In the genomic region with DNA sequence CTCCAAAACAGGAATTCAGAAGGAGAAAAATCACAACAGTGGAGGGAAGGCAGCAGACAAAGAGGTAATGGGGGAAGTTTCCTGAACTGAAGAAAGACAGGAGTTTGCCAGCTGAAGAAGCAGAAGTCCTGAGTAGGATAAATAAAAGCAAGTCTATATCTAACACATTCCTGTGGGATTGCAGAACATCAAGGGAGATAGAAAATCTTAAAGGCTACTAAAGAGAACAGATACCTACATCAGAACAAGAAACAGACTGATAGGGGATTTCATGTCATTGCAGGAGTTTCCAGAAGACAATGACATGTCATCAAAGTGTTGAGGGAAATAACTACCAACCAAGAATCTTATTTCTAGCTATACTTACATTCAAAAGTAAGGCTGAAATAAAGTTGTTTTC, we compare ENCODE assay signal across 27 cellular contexts. TPM values are rescaled to one million over a fixed set of nuclear protein-coding genes. Genes with fewer than 3 reads are reported as not detected.
DNase-seq lines count a peak whose midpoint lies in the region; ATAC-seq, FAIRE-seq and TF ChIP-seq lines count a peak whose summit lies in the region.
"Had no signal": no experiment of that assay in that cellular context is flagged by ENCODE, and none has a peak within 500 bp of the region (broad histone marks: within the 10 kb centered on the region; RNA-seq: fewer than 3 reads in every experiment).

No MANE protein-coding gene starts in this region.

- H3K23ac ChIP-seq in IMR-90 (ENCODE audit: low read depth, low read length) (no peak overlapping the region), neuronal stem cell (ENCODE audit: low read depth, low read length, poor library complexity) (no peak overlapping the region)

- H3K9me3 ChIP-seq in BLaER1 treated with 17β-estradiol and CSF1 and Interleukin-3, amounts not matched to agents 10 nM and 100 nM (replicated peaks in 1 of 11): no peaks in the 10 kb centered on the region; a peak in 1 of 22 replicates
- H3K9me3 ChIP-seq in IMR-90 (ENCODE audit: control insufficient read depth, insufficient read depth, low read length): no peaks in the 10 kb centered on the region
- no peaks in the 10 kb centered on the region for H3K9me3 ChIP-seq in K562 (replicated peaks; ENCODE audit: control insufficient read depth, insufficient read depth, low read depth, low read length)
- no peaks in the 10 kb centered on the region for H3K9me3 ChIP-seq in neuronal stem cell (replicated peaks in 1 of 2; ENCODE audit: control insufficient read depth in 2 of 2, insufficient read depth in 1 of 2, low read depth in 1 of 2, low read length in 2 of 2)
- no peaks in the 10 kb centered on the region for H3K9me3 ChIP-seq in lower lobe of right lung

- no peaks in the 10 kb centered on the region for H3K36me3 ChIP-seq in BLaER1 treated with 17β-estradiol and CSF1 and Interleukin-3, amounts not matched to agents 10 nM and 100 nM
- no peaks in the 10 kb centered on the region for H3K36me3 ChIP-seq in IMR-90 (ENCODE audit: control insufficient read depth, insufficient read depth, low read length)
- H3K36me3 ChIP-seq in K562 (ENCODE audit: control insufficient read depth, insufficient read depth, low read length): no peaks in the 10 kb centered on the region
- H3K36me3 ChIP-seq in neuronal stem cell (replicated peaks in 1 of 2; ENCODE audit: control insufficient read depth in 2 of 2, insufficient read depth in 2 of 2, low read length in 2 of 2): no peaks in the 10 kb centered on the region
- no peaks in the 10 kb centered on the region for H3K36me3 ChIP-seq in lower lobe of right lung

- H3K4me1 ChIP-seq in BLaER1 treated with 17β-estradiol and CSF1 and Interleukin-3, amounts not matched to agents 10 nM and 100 nM: peaks cover 8 to 25% (median 20%) of the 10 kb centered on the region in 10 experiments
- H3K4me1 ChIP-seq in IMR-90 (ENCODE audit: control insufficient read depth, insufficient read depth, low read length) (0 out of 2 replicates have a peak, but pooled peaks cover 1% of the 10 kb centered on the region), K562 (replicated peaks in 1 of 2; ENCODE audit: control insufficient read depth in 2 of 2, insufficient read depth in 2 of 2, low read length in 2 of 2) (peaks cover 0 to 4% of the 10 kb centered on the region in 2 experiments; a peak in 1 of 5 replicates), neuronal stem cell (ENCODE audit: control insufficient read depth in 2 of 2, insufficient read depth in 1 of 2, low read depth in 1 of 2, low read length in 2 of 2) (peaks cover 0 to 4% of the 10 kb centered on the region in 2 donors), lower lobe of right lung (no peaks in the 10 kb centered on the region)

- no peak overlapping the region for H2BK20ac ChIP-seq in IMR-90 (ENCODE audit: low read depth, low read length)

- H2AFZ ChIP-seq in IMR-90 (replicated peaks; ENCODE audit: low read length, poor library complexity) (no peak overlapping the region), K562 (ENCODE audit: low read depth, low read length) (no peak overlapping the region), neuronal stem cell (ENCODE audit: low read length) (peak overlapping the region; percentile 72)
- H2AFZ ChIP-seq: GM23248 had no signal

- POLR2A ChIA-PET in IMR-90 (lab: Charles Lee; ENCODE audit: unreplicated experiment) (no interaction called here), K562 (lab: Yijun Ruan, JAX) (interaction anchor here (0.7 to 1.5 kb wide), 6 partner anchors 10 to 1063 kb away, joined by 3 to 5 read pairs (median 4); partner anchors contain the start of gene NUFIP2)

- H2AK5ac ChIP-seq in IMR-90 (ENCODE audit: low read depth, low read length): no peak overlapping the region
- H2AK5ac ChIP-seq in neuronal stem cell (ENCODE audit: low read depth, low read length): no peak overlapping the region

- no peak overlapping the region for H2BK5ac ChIP-seq in IMR-90 (ENCODE audit: low read depth, low read length, poor library complexity, severe bottlenecking)
- no peak overlapping the region for H2BK5ac ChIP-seq in neuronal stem cell (ENCODE audit: low read length)

- no peaks in the 10 kb centered on the region for H3K79me1 ChIP-seq in IMR-90 (ENCODE audit: low read depth in 1 of 2, low read length in 2 of 2)
- no peaks in the 10 kb centered on the region for H3K79me1 ChIP-seq in neuronal stem cell (ENCODE audit: low read depth, low read length)

- H3K79me2 ChIP-seq in K562 (ENCODE audit: control insufficient read depth, insufficient read depth, low read length): no peaks in the 10 kb centered on the region

- DNase-seq in IMR-90: peak; percentile 31
- DNase-seq in K562 (ENCODE audit: extremely low read depth in 1 of 4, low spot score in 3 of 4): no peak
- no peak for DNase-seq in neuronal stem cell (ENCODE audit: low spot score)
- DNase-seq in H54 (ENCODE audit: insufficient read length, low spot score): no peak
- DNase-seq in HuH-7 (ENCODE audit: low spot score): no peak
- no peak for DNase-seq in lower lobe of right lung
- DNase-seq: AML-193; DND-41; GM23248; Kasumi-1; MM.1S; NCI-H1092; NCI-H146; NCI-H2029 treated with DMSO at 0.1 percent for 48 hours; NK-92 treated with Interleukin-12 subunit alpha and Interleukin-12 subunit beta, amount 100 ng/mL, for 24 hours had no signal

- H4K91ac ChIP-seq in IMR-90 (ENCODE audit: insufficient read depth, low read depth, low read length): no peak overlapping the region
- H4K91ac ChIP-seq in neuronal stem cell (ENCODE audit: low read depth, low read length, poor library complexity): no peak overlapping the region

- CTCF ChIA-PET in IMR-90 (lab: Yijun Ruan, JAX): interaction anchor here (0.7 to 1.5 kb wide), 4 partner anchors 15 to 101 kb away, joined by 3 to 5 read pairs (median 3); no protein-coding TSS in a partner anchor
- CTCF ChIA-PET in K562 (lab: Yijun Ruan, JAX; ENCODE audit: low intra/inter-chr PET ratio): no interaction called here

- H3K4ac ChIP-seq in IMR-90 (ENCODE audit: low read depth, low read length) (no peak overlapping the region), neuronal stem cell (ENCODE audit: low read length) (no peak overlapping the region)

- TF ChIP-seq RAD21 in IMR-90 (IDR thresholded peaks at IDR 0.05; ENCODE audit: low read length) (no peak), K562 (CRISPR knock-in tag; conservative IDR thresholded peaks at IDR 0.05 in 1 of 2, IDR thresholded peaks at IDR 0.05 in 1 of 2) (no peak)

- H2AK9ac ChIP-seq in IMR-90 (replicated peaks; ENCODE audit: low read depth, low read length, poor library complexity): no peak overlapping the region

- H3K14ac ChIP-seq in IMR-90 (replicated peaks; ENCODE audit: low read depth, low read length) (0 out of 2 replicates have a peak overlapping the region, but pooled peaks have one; percentile 53), neuronal stem cell (ENCODE audit: low read length) (no peak overlapping the region)

- no peak overlapping the region for H2BK12ac ChIP-seq in neuronal stem cell (ENCODE audit: low read length)

- H2BK15ac ChIP-seq in IMR-90 (ENCODE audit: low read depth, low read length): no peak overlapping the region
- H2BK15ac ChIP-seq in neuronal stem cell (ENCODE audit: low read length): no peak overlapping the region

- H3K18ac ChIP-seq in IMR-90 (ENCODE audit: low read depth, low read length) (no peak overlapping the region), neuronal stem cell (ENCODE audit: low read length) (no peak overlapping the region)

- H3K9me1 ChIP-seq in IMR-90 (ENCODE audit: insufficient read depth, low read length): no peaks in the 10 kb centered on the region
- H3K9me1 ChIP-seq in K562 (ENCODE audit: control insufficient read depth, insufficient read depth, low read length): no peaks in the 10 kb centered on the region

- no peak for FAIRE-seq in K562 (lab: Jason Lieb, UNC)
- FAIRE-seq in H54 (lab: Jason Lieb, UNC): no peak
- FAIRE-seq: GM18507, RCC 7860 had no signal

- H4K20me1 ChIP-seq in BLaER1 treated with 17β-estradiol and CSF1 and Interleukin-3, amounts not matched to agents 10 nM and 100 nM: no peaks in the 10 kb centered on the region
- H4K20me1 ChIP-seq in IMR-90 (ENCODE audit: insufficient read depth, low read length): no peaks in the 10 kb centered on the region
- H4K20me1 ChIP-seq in K562 (replicated peaks; ENCODE audit: control insufficient read depth, insufficient read depth, low read length): no peaks in the 10 kb centered on the region

- H3K9ac ChIP-seq in BLaER1 treated with 17β-estradiol and CSF1 and Interleukin-3, amounts not matched to agents 10 nM and 100 nM: peak overlapping the region in 1 of 11 experiments; percentile 42; a peak in 2 of 22 replicates
- H3K9ac ChIP-seq in IMR-90 (ENCODE audit: low read depth, low read length): no peak overlapping the region
- no peak overlapping the region for H3K9ac ChIP-seq in K562 (ENCODE audit: insufficient read depth in 1 of 2, low read depth in 2 of 2, low read length in 2 of 2)
- H3K9ac ChIP-seq in neuronal stem cell (ENCODE audit: low read depth, low read length, poor library complexity): no peak overlapping the region
- H3K9ac ChIP-seq: GM23248 had no signal

- no peak overlapping the region for H4K5ac ChIP-seq in IMR-90 (ENCODE audit: low read depth, low read length)

- no peak; the same call in 1 of the 2 replicates for TF ChIP-seq EP300 in K562 (IDR thresholded peaks at IDR 0.05; ENCODE audit: low read length)

- intact Hi-C loops in IMR-90 (cut with micrococcal nuclease): no loop called here
- intact Hi-C loops in K562 (cut with micrococcal nuclease): no loop called here
- intact Hi-C loops in lower lobe of right lung (cut with DNase I): no loop called here

- H2BK120ac ChIP-seq in IMR-90 (ENCODE audit: low read depth, low read length) (no peak overlapping the region), neuronal stem cell (ENCODE audit: low read depth, low read length) (no peak overlapping the region)

- BruUV-seq in IMR-90 (replicated peaks; lab: Mats Ljungman, UMichigan) (no TSS peak), K562 (replicated peaks; lab: Mats Ljungman, UMichigan) (no TSS peak)

- H3K27me3 ChIP-seq in BLaER1 treated with 17β-estradiol and CSF1 and Interleukin-3, amounts not matched to agents 10 nM and 100 nM: no peaks in the 10 kb centered on the region
- H3K27me3 ChIP-seq in IMR-90 (ENCODE audit: control insufficient read depth, insufficient read depth, low read length) (no peaks in the 10 kb centered on the region), K562 (ENCODE audit: control insufficient read depth in 2 of 2, insufficient read depth in 2 of 2, low read length in 2 of 2) (no peaks in the 10 kb centered on the region), neuronal stem cell (ENCODE audit: control insufficient read depth in 3 of 3, insufficient read depth in 3 of 3, low read depth in 1 of 3, low read length in 3 of 3) (no peaks in the 10 kb centered on the region), lower lobe of right lung (ENCODE audit: low read depth) (no peaks in the 10 kb centered on the region)

- peak overlapping the region in 6 of 11 experiments; percentile 2 to 49 (median 30); a peak in 10 of 22 replicates for H3K4me2 ChIP-seq in BLaER1 treated with 17β-estradiol and CSF1 and Interleukin-3, amounts not matched to agents 10 nM and 100 nM
- H3K4me2 ChIP-seq in IMR-90 (ENCODE audit: low read depth, low read length): peak overlapping the region; percentile 1; the same call in 1 of the 2 replicates
- no peak overlapping the region for H3K4me2 ChIP-seq in K562 (ENCODE audit: insufficient read depth, low read length)
- no peak overlapping the region for H3K4me2 ChIP-seq in neuronal stem cell (ENCODE audit: insufficient read depth, low read length, poor library complexity, severe bottlenecking)

- H3K4me3 ChIP-seq in BLaER1 treated with 17β-estradiol and CSF1 and Interleukin-3, amounts not matched to agents 10 nM and 100 nM: no peak overlapping the region
- H3K4me3 ChIP-seq in IMR-90 (ENCODE audit: insufficient read depth, low read depth, low read length): no peak overlapping the region
- H3K4me3 ChIP-seq in K562: no peak overlapping the region
- H3K4me3 ChIP-seq in neuronal stem cell (ENCODE audit: low read length in 2 of 2): no peak overlapping the region
- no peak overlapping the region for H3K4me3 ChIP-seq in lower lobe of right lung
- H3K4me3 ChIP-seq: GM23248 had no signal

- H4K8ac ChIP-seq in IMR-90 (ENCODE audit: low read depth in 2 of 2, low read length in 2 of 2) (no peak overlapping the region), neuronal stem cell (ENCODE audit: low read depth, low read length) (no peak overlapping the region)

- dilution Hi-C loops in IMR-90 (cut with HindIII; ENCODE audit: low sequenced_read_pairs, unreplicated experiment): no loop called here

- ATAC-seq in IMR-90 (ENCODE audit: low read depth) (peak; percentile 77), K562 (no peak), lower lobe of right lung (no peak)
- ATAC-seq: HCT116, Right ventricle myocardium inferior had no signal

- TF ChIP-seq POLR2A in IMR-90 (IDR thresholded peaks at IDR 0.05; ENCODE audit: low read depth, low read length): no peak
- TF ChIP-seq POLR2A in K562 (conservative IDR thresholded peaks at IDR 0.05): no peak
- no peak for TF ChIP-seq POLR2A in H54 (IDR thresholded peaks at IDR 0.05; ENCODE audit: low read depth, low read length)

- H3K56ac ChIP-seq in IMR-90 (ENCODE audit: extremely low read depth, insufficient read depth, low read length): no peak overlapping the region

- in situ Hi-C loops in IMR-90 (cut with MboI; ENCODE audit: low sequenced_read_pairs) (no loop called here), K562 (cut with MboI) (no loop called here)

- no peak overlapping the region for H3K27ac ChIP-seq in BLaER1 treated with 17β-estradiol and CSF1 and Interleukin-3, amounts not matched to agents 10 nM and 100 nM
- H3K27ac ChIP-seq in IMR-90 (ENCODE audit: insufficient read depth, low read length) (no peak overlapping the region), K562 (ENCODE audit: extremely low read depth, low read depth, low read length) (no peak overlapping the region), neuronal stem cell (replicated peaks; ENCODE audit: low read length) (no peak overlapping the region), lower lobe of right lung (no peak overlapping the region)
- H3K27ac ChIP-seq: GM23248, HL-60 had no signal

- TF ChIP-seq CTCF in IMR-90 (conservative IDR thresholded peaks at IDR 0.05; ENCODE audit: low read depth, low read length) (no peak), K562 (IDR thresholded peaks at IDR 0.05 in 2 of 3, conservative IDR thresholded peaks at IDR 0.05 in 1 of 3; ENCODE audit: insufficient read depth in 2 of 3, low read depth in 1 of 3, low read length in 3 of 3) (no peak), lower lobe of right lung (IDR thresholded peaks at IDR 0.05) (no peak)

RNA-seq across cellular contexts. Expression of gene CRYBA1, which starts 21.3 kb away (rescaled TPM):
- total RNA-seq in IMR-90 (2012; rRNA removed) (not detected in 2 replicates), K562 (2014; rRNA removed) (not detected in 2 replicates), K562 (2014; rRNA removed; fragmentation: Illumina TruSeq; extraction: Trizol) (not detected in 2 replicates), K562 (2015; rRNA removed; fragmentation: Illumina TruSeq; extraction: Trizol) (not detected in 2 replicates), K562 (2021) (not detected in 2 replicates), lower lobe of right lung (not detected)
- polyA plus RNA-seq in IMR-90 (2012; rRNA removed) (not detected in 2 replicates), K562 (2011; rRNA removed) (not detected in 2 replicates), K562 (2014; fragmentation: Illumina TruSeq; extraction: Trizol) (not detected in 2 replicates), K562 (2014; fragmentation: Nextera tagmentation; extraction: Ambion mirVana) (not detected), K562 (2014; rRNA removed) (not detected in 2 replicates)
- polyA plus RNA-seq in IMR-90 (2012; cell fraction: cytosol; rRNA removed): 0.08 TPM in 1 of 2 replicates, not detected in the other
- not detected in 2 replicates for polyA plus RNA-seq in IMR-90 (2012; cell fraction: nucleus; rRNA removed; ENCODE audit: low replicate concordance)
- not detected in 2 replicates for total RNA-seq in K562 (2011; cell fraction: chromatin; rRNA removed; ENCODE audit: low replicate concordance)
- total RNA-seq in K562 (2011; cell fraction: nucleolus; rRNA removed): not detected in 2 replicates
- total RNA-seq in K562 (2011; cell fraction: nucleoplasm; rRNA removed): not detected in 2 replicates
- polyA plus RNA-seq in K562 (2011; cell fraction: cytosol; rRNA removed): not detected in 2 replicates
- polyA plus RNA-seq in K562 (2011; cell fraction: nucleus; rRNA removed): not detected in 2 replicates
- polyA plus RNA-seq in K562 (2012): not detected in 2 replicates
- not detected in 2 replicates for polyA minus RNA-seq in K562 (2011; rRNA and poly(A)+ RNA removed)
- polyA minus RNA-seq in K562 (2011; cell fraction: cytosol; rRNA and poly(A)+ RNA removed): not detected in 2 replicates
- polyA minus RNA-seq in K562 (2011; cell fraction: nucleus; rRNA and poly(A)+ RNA removed): not detected in 2 replicates
- 0.89 TPM for polyA plus RNA-seq in neuronal stem cell (2013, experiment 1 of 2)
- polyA plus RNA-seq in neuronal stem cell (2013, experiment 2 of 2): 0.76 TPM
- total RNA-seq: G401, GM23248, HT1080, NCI-H460, OCI-LY7, Right ventricle myocardium inferior, SK-MEL-5 had no signal
- polyA plus RNA-seq: GM23248, IgD-negative memory B cell had no signal

RNA-seq across cellular contexts. Expression of gene MYO18A, which starts 45.2 kb away (rescaled TPM):
- total RNA-seq in IMR-90 (2012; rRNA removed) (39.1 and 40.0 TPM in 2 replicates), K562 (2014; rRNA removed) (41.7 and 42.3 TPM in 2 replicates), K562 (2014; rRNA removed; fragmentation: Illumina TruSeq; extraction: Trizol) (10.4 and 16.4 TPM in 2 replicates), K562 (2015; rRNA removed; fragmentation: Illumina TruSeq; extraction: Trizol) (17.1 and 19.2 TPM in 2 replicates), K562 (2021) (51.8 and 65.4 TPM in 2 replicates), lower lobe of right lung (59.5 TPM)
- polyA plus RNA-seq in IMR-90 (2012; rRNA removed) (22.4 and 22.9 TPM in 2 replicates), K562 (2011; rRNA removed) (8.1 and 10.7 TPM in 2 replicates), K562 (2014; fragmentation: Illumina TruSeq; extraction: Trizol) (34.4 and 39.1 TPM in 2 replicates), K562 (2014; fragmentation: Nextera tagmentation; extraction: Ambion mirVana) (1 to 10 TPM; 2.5 TPM), K562 (2014; rRNA removed) (20.4 and 32.3 TPM in 2 replicates)
- polyA plus RNA-seq in IMR-90 (2012; cell fraction: cytosol; rRNA removed): 12.8 and 19.0 TPM in 2 replicates
- 95.5 and 141 TPM in 2 replicates for polyA plus RNA-seq in IMR-90 (2012; cell fraction: nucleus; rRNA removed; ENCODE audit: low replicate concordance)
- total RNA-seq in K562 (2011; cell fraction: chromatin; rRNA removed; ENCODE audit: low replicate concordance): 148 and 349 TPM in 2 replicates
- total RNA-seq in K562 (2011; cell fraction: nucleolus; rRNA removed): 124 and 136 TPM in 2 replicates
- 129 and 134 TPM in 2 replicates for total RNA-seq in K562 (2011; cell fraction: nucleoplasm; rRNA removed)
- 7.3 and 9.5 TPM in 2 replicates for polyA plus RNA-seq in K562 (2011; cell fraction: cytosol; rRNA removed)
- polyA plus RNA-seq in K562 (2011; cell fraction: nucleus; rRNA removed): 62.2 and 107 TPM in 2 replicates
- polyA plus RNA-seq in K562 (2012): 31.3 and 34.9 TPM in 2 replicates
- polyA minus RNA-seq in K562 (2011; rRNA and poly(A)+ RNA removed): 12.1 and 19.8 TPM in 2 replicates
- polyA minus RNA-seq in K562 (2011; cell fraction: cytosol; rRNA and poly(A)+ RNA removed): 22.1 and 22.6 TPM in 2 replicates
- 40.4 and 54.3 TPM in 2 replicates for polyA minus RNA-seq in K562 (2011; cell fraction: nucleus; rRNA and poly(A)+ RNA removed)
- polyA plus RNA-seq in neuronal stem cell (2013, experiment 1 of 2): 12.3 TPM
- 12.3 TPM for polyA plus RNA-seq in neuronal stem cell (2013, experiment 2 of 2)

Comparison
In these comparisons a context has a peak if more than half of its experiments do, and no peak if none do; other contexts are left out.
1. H3K4me2 ChIP-seq: peak in BLaER1 treated with 17β-estradiol and CSF1 and Interleukin-3, amounts not matched to agents 10 nM and 100 nM (6 of 11) and IMR-90 (single experiment); none in K562 (single experiment) and neuronal stem cell (single experiment).